Comparison of ENCODE assay signal across 8 cellular contexts in the genomic region with DNA sequence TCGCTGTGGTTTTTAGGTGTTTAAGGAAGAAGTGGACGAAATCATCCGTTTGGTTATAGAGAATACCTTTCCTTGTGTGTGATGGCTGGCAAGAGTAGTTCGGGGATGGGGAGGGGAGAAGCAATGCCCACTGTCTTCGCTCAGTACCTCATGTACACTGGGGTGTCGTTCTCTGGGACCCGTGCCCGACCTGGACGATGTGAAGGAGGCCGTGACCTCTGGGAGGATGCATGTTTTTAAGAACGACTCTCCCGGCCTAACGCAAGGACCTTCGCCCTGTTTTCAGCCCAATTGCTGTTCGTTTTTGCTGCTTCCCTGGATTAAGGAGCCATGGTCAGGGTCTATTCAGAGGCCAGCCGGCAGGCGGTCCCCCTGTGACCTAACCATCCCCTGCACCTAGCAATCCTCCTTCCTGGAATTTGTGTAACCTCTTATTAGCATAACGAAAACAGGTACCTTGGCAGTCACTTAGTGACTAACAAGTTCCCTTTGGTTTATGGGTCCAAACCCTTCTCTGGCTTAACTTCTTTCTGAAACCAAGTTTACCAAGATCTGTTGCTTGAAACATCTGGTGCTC.
DNase-seq lines count a peak whose midpoint lies in the region; ATAC-seq lines count a peak whose summit lies in the region.

No MANE protein-coding gene starts in this region.

- peaks cover 28 to 39% of the 10 kb centered on the region in 2 donors for H3K27me3 ChIP-seq in stomach smooth muscle (ENCODE audit: control insufficient read depth in 1 of 2, insufficient read depth in 2 of 2, low read length in 2 of 2)

- peak overlapping the region; percentile 97 for H3K27ac Mint-ChIP-seq in activated T-cell treated with anti-CD3 and anti-CD28 coated beads, Interleukin-2, amount 50 U/mL, for 24 hours

- no peaks in the 10 kb centered on the region for H3K36me3 ChIP-seq in stomach smooth muscle (ENCODE audit: control insufficient read depth in 2 of 2, insufficient read depth in 2 of 2, low read length in 2 of 2)

- no peak overlapping the region for H3K9ac ChIP-seq in stomach smooth muscle (ENCODE audit: low read length in 2 of 2)

- ATAC-seq in HG02588 (IDR thresholded peaks at IDR 0.05; ENCODE audit: unreplicated experiment), result no peak

- H3K4me3 ChIP-seq in stomach smooth muscle (ENCODE audit: low read length in 2 of 2), result peak overlapping the region; percentile 9 to 64

- H3K4me1 Mint-ChIP-seq in activated T-cell treated with anti-CD3 and anti-CD28 coated beads, Interleukin-2, amount 50 U/mL, for 24 hours (ENCODE audit: low read depth), result peaks cover 69% of the 10 kb centered on the region

- peaks cover 42% of the 10 kb centered on the region for H3K36me3 Mint-ChIP-seq in activated T-cell treated with anti-CD3 and anti-CD28 coated beads, Interleukin-2, amount 50 U/mL, for 24 hours (ENCODE audit: low read depth)

- H3K4me1 ChIP-seq in stomach smooth muscle (ENCODE audit: control insufficient read depth, insufficient read depth, low read length), result peaks cover 9% of the 10 kb centered on the region

- H3K4me3 Mint-ChIP-seq in activated T-cell treated with anti-CD3 and anti-CD28 coated beads, Interleukin-2, amount 50 U/mL, for 24 hours, result peak overlapping the region; percentile 89

- H3K27me3 Mint-ChIP-seq in activated T-cell treated with anti-CD3 and anti-CD28 coated beads, Interleukin-2, amount 50 U/mL, for 24 hours, result no peaks in the 10 kb centered on the region

- H3K9me3 ChIP-seq in stomach smooth muscle (ENCODE audit: control insufficient read depth in 2 of 2, low read length in 2 of 2), result no peaks in the 10 kb centered on the region

- no peak overlapping the region for H3K27ac ChIP-seq in stomach smooth muscle (ENCODE audit: low read length)

- H3K9me3 Mint-ChIP-seq in activated T-cell treated with anti-CD3 and anti-CD28 coated beads, Interleukin-2, amount 50 U/mL, for 24 hours, result peaks cover 3% of the 10 kb centered on the region

- peak; percentile 79 for DNase-seq in activated CD8-positive, alpha-beta memory T cell treated with anti-CD3 and anti-CD28 coated beads for 24 hours
- no peak for DNase-seq in activated CD8-positive, alpha-beta memory T cell treated with anti-CD3 and anti-CD28 coated beads, Interleukin-2, amount 50 U/mL, for 4 hours
- peak; percentile 74 for DNase-seq in activated T-cell treated with anti-CD3 and anti-CD28 coated beads, Interleukin-2, amount 50 U/mL, for 24 hours
- peak; percentile 58 for DNase-seq in islet precursor cell
- no peak for DNase-seq in effector CD4-positive, alpha-beta T cell
- no peak for DNase-seq in NCI-H446 treated with DMSO at 0.1 percent for 48 hours (lab: John Stamatoyannopoulos, UW)

Comparison
In these comparisons a context has a peak if more than half of its experiments do, and no peak if none do; other contexts are left out.
1. DNase-seq: peak in activated CD8-positive, alpha-beta memory T cell treated with anti-CD3 and anti-CD28 coated beads for 24 hours (single experiment), activated T-cell treated with anti-CD3 and anti-CD28 coated beads, Interleukin-2, amount 50 U/mL, for 24 hours (single experiment) and islet precursor cell (single experiment); none in activated CD8-positive, alpha-beta memory T cell treated with anti-CD3 and anti-CD28 coated beads, Interleukin-2, amount 50 U/mL, for 4 hours (single experiment), effector CD4-positive, alpha-beta T cell (single experiment) and NCI-H446 treated with DMSO at 0.1 percent for 48 hours (single experiment).